In genomic region chr20:62776692-62777527, GRCh38 we compare ENCODE assay signal across 8 cellular contexts. TPM values are rescaled to one million over a fixed set of nuclear protein-coding genes. Genes with fewer than 3 reads are reported as not detected.
DNase-seq lines count a peak whose midpoint lies in the region; ATAC-seq and TF ChIP-seq lines count a peak whose summit lies in the region.

No MANE protein-coding gene starts in this region.

- H3K4me3 Mint-ChIP-seq in osteocyte (ENCODE audit: unreplicated experiment), result no peak overlapping the region

- peak; percentile 61 for DNase-seq in ELR (ENCODE audit: low read depth)
- peak; percentile 36 for DNase-seq in LHCN-M2 (ENCODE audit: low read depth)
- no peak for DNase-seq in epithelial cell of proximal tubule (ENCODE audit: low read depth)
- peak; percentile 50 to 55 for DNase-seq in stimulated activated CD4-positive, alpha-beta T cell treated with anti-CD3 and anti-CD28 coated beads, Interleukin-4, amount 100 ng/mL, for 48 hours (ENCODE audit: low read depth in 2 of 2)
- DNase-seq in osteocyte (ENCODE audit: extremely low spot score, unreplicated experiment), result no peak
- DNase-seq in NCI-H2029 treated with DMSO at 0.1 percent for 48 hours (lab: John Stamatoyannopoulos, UW), result no peak

- H3K9me3 Mint-ChIP-seq in osteocyte (ENCODE audit: unreplicated experiment), result no peaks in the 10 kb centered on the region

- no peak overlapping the region for H3K27ac Mint-ChIP-seq in osteocyte (ENCODE audit: unreplicated experiment)

- peak; percentile 84 to 87 for ATAC-seq in activated CD4-positive, CD25-positive, alpha-beta regulatory T cell treated with anti-CD3 and anti-CD28 coated beads, Interleukin-2, amount 50 U/mL, for 24 hours
- no peak for ATAC-seq in HG03175 (IDR thresholded peaks at IDR 0.05; ENCODE audit: unreplicated experiment)

- no peak for TF ChIP-seq CTCF in epithelial cell of proximal tubule (conservative IDR thresholded peaks at IDR 0.05; ENCODE audit: low read depth, low read length)
- TF ChIP-seq CTCF in osteocyte (IDR thresholded peaks at IDR 0.05), result no peak

- peak overlapping the region; percentile 48 for H3K4me3 ChIP-seq in epithelial cell of proximal tubule (ENCODE audit: low read depth, low read length)

- H3K36me3 Mint-ChIP-seq in osteocyte (ENCODE audit: unreplicated experiment), result no peaks in the 10 kb centered on the region

- peaks cover 4% of the 10 kb centered on the region for H3K4me1 Mint-ChIP-seq in osteocyte (ENCODE audit: unreplicated experiment)

- H3K27me3 Mint-ChIP-seq in osteocyte (ENCODE audit: unreplicated experiment), result peaks cover 27% of the 10 kb centered on the region

RNA-seq across cellular contexts. Expression of gene MRGBP, which starts 19.4 kb away (rescaled TPM):
- total RNA-seq in LHCN-M2 (2014; rRNA removed) (30.7 and 32.8 TPM in 2 replicates), epithelial cell of proximal tubule (14.6 and 23.4 TPM in 2 replicates), osteocyte (11.2 and 11.4 TPM in 2 replicates)
- 17.2 TPM for polyA plus RNA-seq in LHCN-M2 (2012)

RNA-seq across cellular contexts. Expression of gene OGFR, which starts 27.7 kb away (rescaled TPM):
- 64.6 and 69.7 TPM in 2 replicates for total RNA-seq in LHCN-M2 (2014; rRNA removed)
- polyA plus RNA-seq in LHCN-M2 (2012), result 28.2 TPM
- total RNA-seq in epithelial cell of proximal tubule, result 57.6 and 61.1 TPM in 2 replicates
- 47.2 and 48.9 TPM in 2 replicates for total RNA-seq in osteocyte

RNA-seq across cellular contexts. Expression of gene COL9A3, which starts 39.9 kb away (rescaled TPM):
- not detected in 2 replicates for total RNA-seq in LHCN-M2 (2014; rRNA removed)
- 0.04 TPM for polyA plus RNA-seq in LHCN-M2 (2012)
- 2.8 and 4.6 TPM in 2 replicates for total RNA-seq in epithelial cell of proximal tubule
- total RNA-seq in osteocyte, result 1.7 and 1.8 TPM in 2 replicates

Comparison
In these comparisons a context has a peak if more than half of its experiments do, and no peak if none do; other contexts are left out.
1. DNase-seq: peak in ELR (single experiment), LHCN-M2 (single experiment) and stimulated activated CD4-positive, alpha-beta T cell treated with anti-CD3 and anti-CD28 coated beads, Interleukin-4, amount 100 ng/mL, for 48 hours (2 of 2); none in epithelial cell of proximal tubule (single experiment), osteocyte (single experiment) and NCI-H2029 treated with DMSO at 0.1 percent for 48 hours (single experiment).